In the genomic region with DNA sequence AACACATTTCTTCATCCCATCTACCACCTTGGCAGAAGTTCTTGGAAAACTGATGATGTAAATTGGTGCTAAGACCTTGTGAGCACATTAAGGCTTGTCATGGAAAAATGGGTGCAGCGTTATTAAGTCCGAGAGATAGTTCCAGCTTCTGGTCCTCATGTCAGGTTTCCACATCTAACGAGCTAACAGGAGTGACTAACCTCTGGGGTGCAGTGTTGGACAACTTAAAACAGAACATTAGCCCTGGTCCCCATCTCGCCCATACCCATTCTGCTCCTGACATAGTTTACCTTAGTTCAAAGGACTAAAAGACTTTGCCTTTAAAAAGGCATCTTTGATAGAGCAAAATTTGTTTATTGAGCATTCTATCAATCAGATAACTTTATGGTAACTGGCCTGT, we compare ENCODE assay signal across 10 cellular contexts.
A peak's percentile ranks its signal among the peaks of the same experiment; 100 is the strongest.
DNase-seq lines count a peak whose midpoint lies in the region; ATAC-seq and TF ChIP-seq lines count a peak whose summit lies in the region.
"Had no signal": no experiment of that assay in that cellular context is flagged by ENCODE, and none has a peak within 500 bp of the region (broad histone marks: within the 10 kb centered on the region; RNA-seq: fewer than 3 reads in every experiment).

No MANE protein-coding gene starts in this region.

- no peak overlapping the region for H3K4me3 Mint-ChIP-seq in WTC11
- no peak overlapping the region for H3K4me3 Mint-ChIP-seq in memory B cell
- no peak overlapping the region for H3K4me3 Mint-ChIP-seq in CD14-positive monocyte
- H3K4me3 Mint-ChIP-seq: activated naive CD8-positive, alpha-beta T cell had no signal

- CTCF ChIA-PET in WTC11 (lab: Charles Lee): interaction anchor here (0.7 to 1.3 kb wide), 7 partner anchors 9 to 309 kb away, joined by 3 to 7 read pairs (median 4); no protein-coding TSS in a partner anchor

- no peak overlapping the region for H3K27ac Mint-ChIP-seq in WTC11
- H3K27ac Mint-ChIP-seq in memory B cell: no peak overlapping the region
- no peak overlapping the region for H3K27ac Mint-ChIP-seq in CD14-positive monocyte
- H3K27ac Mint-ChIP-seq: activated naive CD8-positive, alpha-beta T cell had no signal

- peaks cover 8% of the 10 kb centered on the region for H3K4me1 Mint-ChIP-seq in WTC11
- H3K4me1 Mint-ChIP-seq in memory B cell: peaks cover 2% of the 10 kb centered on the region
- H3K4me1 Mint-ChIP-seq in CD14-positive monocyte: peaks cover 2% of the 10 kb centered on the region

- no peaks in the 10 kb centered on the region for H3K9me3 Mint-ChIP-seq in WTC11
- H3K9me3 Mint-ChIP-seq in memory B cell: no peaks in the 10 kb centered on the region
- no peaks in the 10 kb centered on the region for H3K9me3 Mint-ChIP-seq in CD14-positive monocyte

- intact Hi-C loops in CD14-positive monocyte (cut with micrococcal nuclease): no loop called here

- DNase-seq in DMS 273 treated with DMSO at 0.1 percent for 48 hours (lab: John Stamatoyannopoulos, UW) (peak; percentile 21), WTC11 (ENCODE audit: low spot score) (no peak), memory B cell (ENCODE audit: low spot score in 2 of 2) (no peak), CD14-positive monocyte (ENCODE audit: low spot score) (no peak), NCI-H446 treated with DMSO at 0.1 percent for 48 hours (lab: John Stamatoyannopoulos, UW) (no peak)
- DNase-seq in effector CD8-positive, alpha-beta T cell (lab: John Stamatoyannopoulos, UW): no peak
- DNase-seq: NCI-H146 had no signal

- POLR2A ChIA-PET in WTC11 (lab: Charles Lee): no interaction called here

- peak; percentile 73 for ATAC-seq in WTC11
- ATAC-seq in memory B cell (ENCODE audit: low read depth): peak; percentile 53
- no peak for ATAC-seq in GM19023 (IDR thresholded peaks at IDR 0.05; ENCODE audit: unreplicated experiment)

- H3K27me3 Mint-ChIP-seq in WTC11 (ENCODE audit: low read depth) (no peaks in the 10 kb centered on the region), memory B cell (peaks cover 14% of the 10 kb centered on the region), CD14-positive monocyte (ENCODE audit: low read depth in 3 of 3) (peaks cover 5 to 11% (median 6%) of the 10 kb centered on the region in 3 donors)

- H3K36me3 Mint-ChIP-seq in WTC11 (no peaks in the 10 kb centered on the region), memory B cell (no peaks in the 10 kb centered on the region), CD14-positive monocyte (no peaks in the 10 kb centered on the region)
- H3K36me3 Mint-ChIP-seq: activated naive CD8-positive, alpha-beta T cell had no signal

- no peak for TF ChIP-seq EP300 in Ishikawa (IDR thresholded peaks at IDR 0.05; ENCODE audit: borderline replicate concordance)

- TF ChIP-seq CTCF in WTC11 (IDR thresholded peaks at IDR 0.05) (no peak), CD14-positive monocyte (IDR thresholded peaks at IDR 0.05) (no peak)

- peak; percentile 47 for TF ChIP-seq RAD21 in Ishikawa (IDR thresholded peaks at IDR 0.05; ENCODE audit: low read depth)

TF ChIP-seq in Ishikawa, 13 proteins besides CTCF, POLR2A, EP300 and RAD21:
- TF ChIP-seq, protein P1, sequence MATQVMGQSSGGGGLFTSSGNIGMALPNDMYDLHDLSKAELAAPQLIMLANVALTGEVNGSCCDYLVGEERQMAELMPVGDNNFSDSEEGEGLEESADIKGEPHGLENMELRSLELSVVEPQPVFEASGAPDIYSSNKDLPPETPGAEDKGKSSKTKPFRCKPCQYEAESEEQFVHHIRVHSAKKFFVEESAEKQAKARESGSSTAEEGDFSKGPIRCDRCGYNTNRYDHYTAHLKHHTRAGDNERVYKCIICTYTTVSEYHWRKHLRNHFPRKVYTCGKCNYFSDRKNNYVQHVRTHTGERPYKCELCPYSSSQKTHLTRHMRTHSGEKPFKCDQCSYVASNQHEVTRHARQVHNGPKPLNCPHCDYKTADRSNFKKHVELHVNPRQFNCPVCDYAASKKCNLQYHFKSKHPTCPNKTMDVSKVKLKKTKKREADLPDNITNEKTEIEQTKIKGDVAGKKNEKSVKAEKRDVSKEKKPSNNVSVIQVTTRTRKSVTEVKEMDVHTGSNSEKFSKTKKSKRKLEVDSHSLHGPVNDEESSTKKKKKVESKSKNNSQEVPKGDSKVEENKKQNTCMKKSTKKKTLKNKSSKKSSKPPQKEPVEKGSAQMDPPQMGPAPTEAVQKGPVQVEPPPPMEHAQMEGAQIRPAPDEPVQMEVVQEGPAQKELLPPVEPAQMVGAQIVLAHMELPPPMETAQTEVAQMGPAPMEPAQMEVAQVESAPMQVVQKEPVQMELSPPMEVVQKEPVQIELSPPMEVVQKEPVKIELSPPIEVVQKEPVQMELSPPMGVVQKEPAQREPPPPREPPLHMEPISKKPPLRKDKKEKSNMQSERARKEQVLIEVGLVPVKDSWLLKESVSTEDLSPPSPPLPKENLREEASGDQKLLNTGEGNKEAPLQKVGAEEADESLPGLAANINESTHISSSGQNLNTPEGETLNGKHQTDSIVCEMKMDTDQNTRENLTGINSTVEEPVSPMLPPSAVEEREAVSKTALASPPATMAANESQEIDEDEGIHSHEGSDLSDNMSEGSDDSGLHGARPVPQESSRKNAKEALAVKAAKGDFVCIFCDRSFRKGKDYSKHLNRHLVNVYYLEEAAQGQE (IDR thresholded peaks at IDR 0.05; ENCODE audit: low read depth): no peak
- TF ChIP-seq CEBPB (IDR thresholded peaks at IDR 0.05) (no peak), EGR1 (IDR thresholded peaks at IDR 0.05) (no peak), TEAD4 (IDR thresholded peaks at IDR 0.05) (no peak), YY1 (IDR thresholded peaks at IDR 0.05; ENCODE audit: low read depth) (no peak), TAF1 (IDR thresholded peaks at IDR 0.05; ENCODE audit: low read depth) (no peak)
- TF ChIP-seq, protein P2, sequence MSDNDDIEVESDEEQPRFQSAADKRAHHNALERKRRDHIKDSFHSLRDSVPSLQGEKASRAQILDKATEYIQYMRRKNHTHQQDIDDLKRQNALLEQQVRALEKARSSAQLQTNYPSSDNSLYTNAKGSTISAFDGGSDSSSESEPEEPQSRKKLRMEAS (IDR thresholded peaks at IDR 0.05): no peak
- TF ChIP-seq, protein P3, sequence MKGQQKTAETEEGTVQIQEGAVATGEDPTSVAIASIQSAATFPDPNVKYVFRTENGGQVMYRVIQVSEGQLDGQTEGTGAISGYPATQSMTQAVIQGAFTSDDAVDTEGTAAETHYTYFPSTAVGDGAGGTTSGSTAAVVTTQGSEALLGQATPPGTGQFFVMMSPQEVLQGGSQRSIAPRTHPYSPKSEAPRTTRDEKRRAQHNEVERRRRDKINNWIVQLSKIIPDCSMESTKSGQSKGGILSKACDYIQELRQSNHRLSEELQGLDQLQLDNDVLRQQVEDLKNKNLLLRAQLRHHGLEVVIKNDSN (IDR thresholded peaks at IDR 0.05): no peak

TF ChIP-seq in WTC11, 78 proteins besides CTCF, POLR2A, EP300 and RAD21 (continues in another document):
- TF ChIP-seq CREM (CRISPR knock-in tag; IDR thresholded peaks at IDR 0.05) (no peak), ZNF138 (CRISPR knock-in tag; conservative IDR thresholded peaks at IDR 0.05) (no peak), NR2C2 (CRISPR knock-in tag; IDR thresholded peaks at IDR 0.05) (no peak), ZNF671 (CRISPR knock-in tag; IDR thresholded peaks at IDR 0.05) (no peak), TEAD4 (CRISPR knock-in tag; IDR thresholded peaks at IDR 0.05) (no peak), NFYB (CRISPR knock-in tag; conservative IDR thresholded peaks at IDR 0.05; ENCODE audit: low read depth) (no peak)
- TF ChIP-seq, protein P4, sequence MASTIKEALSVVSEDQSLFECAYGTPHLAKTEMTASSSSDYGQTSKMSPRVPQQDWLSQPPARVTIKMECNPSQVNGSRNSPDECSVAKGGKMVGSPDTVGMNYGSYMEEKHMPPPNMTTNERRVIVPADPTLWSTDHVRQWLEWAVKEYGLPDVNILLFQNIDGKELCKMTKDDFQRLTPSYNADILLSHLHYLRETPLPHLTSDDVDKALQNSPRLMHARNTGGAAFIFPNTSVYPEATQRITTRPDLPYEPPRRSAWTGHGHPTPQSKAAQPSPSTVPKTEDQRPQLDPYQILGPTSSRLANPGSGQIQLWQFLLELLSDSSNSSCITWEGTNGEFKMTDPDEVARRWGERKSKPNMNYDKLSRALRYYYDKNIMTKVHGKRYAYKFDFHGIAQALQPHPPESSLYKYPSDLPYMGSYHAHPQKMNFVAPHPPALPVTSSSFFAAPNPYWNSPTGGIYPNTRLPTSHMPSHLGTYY (CRISPR knock-in tag; IDR thresholded peaks at IDR 0.05): no peak
- TF ChIP-seq, protein P5, sequence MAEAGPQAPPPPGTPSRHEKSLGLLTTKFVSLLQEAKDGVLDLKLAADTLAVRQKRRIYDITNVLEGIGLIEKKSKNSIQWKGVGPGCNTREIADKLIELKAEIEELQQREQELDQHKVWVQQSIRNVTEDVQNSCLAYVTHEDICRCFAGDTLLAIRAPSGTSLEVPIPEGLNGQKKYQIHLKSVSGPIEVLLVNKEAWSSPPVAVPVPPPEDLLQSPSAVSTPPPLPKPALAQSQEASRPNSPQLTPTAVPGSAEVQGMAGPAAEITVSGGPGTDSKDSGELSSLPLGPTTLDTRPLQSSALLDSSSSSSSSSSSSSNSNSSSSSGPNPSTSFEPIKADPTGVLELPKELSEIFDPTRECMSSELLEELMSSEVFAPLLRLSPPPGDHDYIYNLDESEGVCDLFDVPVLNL (CRISPR knock-in tag; IDR thresholded peaks at IDR 0.05; ENCODE audit: borderline replicate concordance, low read depth): no peak
- TF ChIP-seq, protein P6, sequence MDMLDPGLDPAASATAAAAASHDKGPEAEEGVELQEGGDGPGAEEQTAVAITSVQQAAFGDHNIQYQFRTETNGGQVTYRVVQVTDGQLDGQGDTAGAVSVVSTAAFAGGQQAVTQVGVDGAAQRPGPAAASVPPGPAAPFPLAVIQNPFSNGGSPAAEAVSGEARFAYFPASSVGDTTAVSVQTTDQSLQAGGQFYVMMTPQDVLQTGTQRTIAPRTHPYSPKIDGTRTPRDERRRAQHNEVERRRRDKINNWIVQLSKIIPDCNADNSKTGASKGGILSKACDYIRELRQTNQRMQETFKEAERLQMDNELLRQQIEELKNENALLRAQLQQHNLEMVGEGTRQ (CRISPR knock-in tag; IDR thresholded peaks at IDR 0.05): no peak
- TF ChIP-seq, protein P7, sequence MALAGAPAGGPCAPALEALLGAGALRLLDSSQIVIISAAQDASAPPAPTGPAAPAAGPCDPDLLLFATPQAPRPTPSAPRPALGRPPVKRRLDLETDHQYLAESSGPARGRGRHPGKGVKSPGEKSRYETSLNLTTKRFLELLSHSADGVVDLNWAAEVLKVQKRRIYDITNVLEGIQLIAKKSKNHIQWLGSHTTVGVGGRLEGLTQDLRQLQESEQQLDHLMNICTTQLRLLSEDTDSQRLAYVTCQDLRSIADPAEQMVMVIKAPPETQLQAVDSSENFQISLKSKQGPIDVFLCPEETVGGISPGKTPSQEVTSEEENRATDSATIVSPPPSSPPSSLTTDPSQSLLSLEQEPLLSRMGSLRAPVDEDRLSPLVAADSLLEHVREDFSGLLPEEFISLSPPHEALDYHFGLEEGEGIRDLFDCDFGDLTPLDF (CRISPR knock-in tag; IDR thresholded peaks at IDR 0.05): no peak
